8 cellular contexts compared by ENCODE assay signal in the genomic region with DNA sequence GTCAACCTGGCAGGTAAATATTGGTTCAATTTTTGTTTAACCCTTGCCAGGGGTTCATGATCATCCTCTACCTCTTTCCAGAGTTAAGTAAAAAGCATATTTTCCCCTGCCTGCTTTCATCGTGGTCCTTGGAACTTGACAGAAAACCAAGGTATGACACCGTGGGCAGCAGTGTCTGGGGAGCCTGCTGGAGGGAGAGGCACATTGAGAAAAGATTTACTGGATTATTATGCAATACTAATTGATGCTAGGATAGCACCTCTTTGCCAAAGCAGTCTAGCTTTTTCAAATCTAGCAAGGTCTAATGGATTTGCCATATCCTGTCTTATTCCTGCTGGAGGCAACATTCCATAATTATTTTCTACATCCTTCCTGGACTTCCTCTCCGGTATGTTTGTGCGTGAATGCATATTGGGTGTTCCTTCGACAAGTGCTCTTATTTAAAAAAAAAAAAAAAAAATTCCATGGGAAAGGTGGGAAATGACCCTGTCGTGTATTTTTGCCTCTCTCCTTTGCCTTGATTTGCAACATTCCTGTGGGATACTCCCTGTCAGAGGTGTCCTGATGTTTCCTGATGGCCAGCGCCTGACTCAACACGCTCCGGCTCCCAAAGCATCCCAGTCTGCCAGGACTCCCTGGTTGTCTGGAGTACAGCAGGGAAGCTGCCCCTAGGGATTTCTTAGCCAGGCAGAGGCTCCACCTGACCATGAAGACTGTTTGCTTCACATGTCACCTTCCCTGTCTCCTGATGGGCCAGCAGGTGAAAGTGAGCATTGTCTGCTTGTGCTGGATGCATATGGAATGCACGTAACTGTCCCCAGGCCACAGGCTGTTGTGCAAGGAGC. TPM values are rescaled to one million over a fixed set of nuclear protein-coding genes. Genes with fewer than 3 reads are reported as not detected.
A peak's percentile ranks its signal among the peaks of the same experiment; 100 is the strongest.
DNase-seq lines count a peak whose midpoint lies in the region; ATAC-seq and TF ChIP-seq lines count a peak whose summit lies in the region.

No MANE protein-coding gene starts in this region.

- TF ChIP-seq EP300 in suprapubic skin (IDR thresholded peaks at IDR 0.05), result no peak

- 36% methylated on average over 10 of the region's 10 CpGs for WGBS in suprapubic skin

- no peak overlapping the region for H3K4me3 ChIP-seq in AG10803 (ENCODE audit: low read length)
- H3K4me3 ChIP-seq in HUES6 (ENCODE audit: low read depth, low read length), result peak overlapping the region; percentile 52; the same call in 1 of the 2 replicates
- H3K4me3 ChIP-seq in suprapubic skin, result no peak overlapping the region

- H3K9ac ChIP-seq in HUES6 (ENCODE audit: low read length), result peak overlapping the region; percentile 56

- H3K36me3 ChIP-seq in HUES6 (ENCODE audit: control insufficient read depth, insufficient read depth, low read length) (peaks cover 32% of the 10 kb centered on the region; the same call in 1 of the 2 replicates), suprapubic skin (peaks cover 9% of the 10 kb centered on the region)

- DNase-seq in AG10803 (ENCODE audit: low read depth), result peak; percentile 66
- peak; percentile 77 for DNase-seq in amniotic epithelial cell (ENCODE audit: low read depth)
- DNase-seq in kidney tubule cell (ENCODE audit: low spot score), result peak; percentile 95
- DNase-seq in suprapubic skin (ENCODE audit: low spot score in 2 of 2), result no peak
- DNase-seq in amniotic stem cell (lab: John Stamatoyannopoulos, UW), result no peak

- no peak for TF ChIP-seq CTCF in AG10803 (conservative IDR thresholded peaks at IDR 0.05; ENCODE audit: low read length)
- no peak for TF ChIP-seq CTCF in suprapubic skin (IDR thresholded peaks at IDR 0.05)

- peaks cover 4% of the 10 kb centered on the region; the same call in 1 of the 2 replicates for H3K27me3 ChIP-seq in HUES6 (ENCODE audit: control insufficient read depth, insufficient read depth, low read length)
- no peaks in the 10 kb centered on the region for H3K27me3 ChIP-seq in suprapubic skin

- H3K27ac ChIP-seq in HUES6 (ENCODE audit: low read depth, low read length) (peak overlapping the region; percentile 52; the same call in 1 of the 2 replicates), suprapubic skin (peak overlapping the region; percentile 100)

- no peaks in the 10 kb centered on the region for H3K9me3 ChIP-seq in HUES6 (ENCODE audit: control insufficient read depth, insufficient read depth, low read depth, low read length)
- H3K9me3 ChIP-seq in suprapubic skin, result no peaks in the 10 kb centered on the region

- ATAC-seq in activated CD4-positive, CD25-positive, alpha-beta regulatory T cell treated with anti-CD3 and anti-CD28 coated beads, Interleukin-2, amount 50 U/mL, for 24 hours, result no peak
- no peak for ATAC-seq in GM21447 (IDR thresholded peaks at IDR 0.05; ENCODE audit: unreplicated experiment)

- TF ChIP-seq POLR2A in suprapubic skin (IDR thresholded peaks at IDR 0.05), result no peak

- H3K4me1 ChIP-seq in HUES6 (ENCODE audit: control insufficient read depth, insufficient read depth, low read length), result peaks cover 54% of the 10 kb centered on the region
- H3K4me1 ChIP-seq in suprapubic skin, result peaks cover 93% of the 10 kb centered on the region

RNA-seq across cellular contexts. Expression of a gene that starts 6.3 kb away (rescaled TPM):
- total RNA-seq in suprapubic skin, result 100 to 1,000 TPM in 1 of 4 donors, 10 to 100 TPM in 3; 63.0 to 154 (median 93.3) TPM

Comparison
In these comparisons a context has a peak if more than half of its experiments do, and no peak if none do; other contexts are left out.
1. DNase-seq: peak in AG10803 (single experiment), amniotic epithelial cell (single experiment) and kidney tubule cell (single experiment); none in suprapubic skin (0 of 2) and amniotic stem cell (single experiment).